ENCODE assay signal across 1 cellular context in the genomic region with DNA sequence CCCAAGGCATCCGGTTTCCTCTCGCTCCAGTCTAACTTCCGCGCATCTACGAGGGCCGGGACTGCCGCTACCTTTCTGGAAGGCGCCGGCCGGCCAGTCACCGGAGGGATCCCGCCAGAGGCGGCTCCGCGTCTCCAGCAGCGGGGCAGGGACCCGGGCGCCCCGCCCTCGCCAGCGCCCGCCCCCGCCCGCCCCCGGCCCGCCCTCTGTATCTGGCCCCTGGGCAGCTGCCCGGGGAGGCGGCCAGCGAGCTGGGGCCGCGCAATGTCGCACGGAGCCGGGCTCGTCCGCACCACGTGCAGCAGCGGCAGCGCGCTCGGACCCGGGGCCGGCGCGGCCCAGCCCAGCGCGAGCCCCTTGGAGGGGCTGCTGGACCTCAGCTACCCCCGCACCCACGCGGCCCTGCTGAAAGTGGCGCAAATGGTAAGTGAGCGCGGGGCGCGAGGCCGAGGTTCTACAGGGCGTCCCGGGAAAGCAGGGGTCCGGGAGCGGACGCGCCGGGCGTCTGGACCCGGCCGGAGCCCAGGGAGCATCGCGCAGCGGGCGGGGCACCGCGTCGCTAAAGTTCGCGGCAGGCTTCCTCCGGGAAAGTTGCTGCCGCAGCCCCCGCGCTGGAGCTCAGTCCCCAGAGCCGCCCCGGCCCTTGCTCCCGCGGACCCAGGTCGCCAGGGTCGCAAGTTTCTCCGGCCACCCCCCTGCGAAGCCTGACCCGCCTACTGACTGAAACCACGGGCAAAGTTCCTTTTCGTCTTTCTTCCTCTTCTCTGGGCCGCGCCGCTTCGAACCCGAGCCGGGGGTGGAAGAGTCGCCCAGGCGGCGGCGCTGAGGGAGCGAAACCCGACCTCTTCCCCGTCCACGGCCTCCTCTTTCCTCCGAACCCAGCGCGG.
TF ChIP-seq lines count a peak whose summit lies in the region.

A gene with protein sequence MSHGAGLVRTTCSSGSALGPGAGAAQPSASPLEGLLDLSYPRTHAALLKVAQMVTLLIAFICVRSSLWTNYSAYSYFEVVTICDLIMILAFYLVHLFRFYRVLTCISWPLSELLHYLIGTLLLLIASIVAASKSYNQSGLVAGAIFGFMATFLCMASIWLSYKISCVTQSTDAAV (plus strand): TSS at position 211 of the 887 bp plus-strand sequence. CDS start 54 bp downstream, at position 265.

TF ChIP-seq in HepG2, 621 proteins besides CTCF, POLR2A, EP300 and RAD21 (continued from another document and continues in another):
- no peak for TF ChIP-seq ZNF296 (CRISPR knock-in tag; conservative IDR thresholded peaks at IDR 0.05)
- no peak for TF ChIP-seq IRF2 (CRISPR knock-in tag; IDR thresholded peaks at IDR 0.05)
- TF ChIP-seq ELF4 (CRISPR knock-in tag; IDR thresholded peaks at IDR 0.05; ENCODE audit: borderline replicate concordance) = 0 out of 2 replicates have a peak, but pooled peaks have one; percentile 37
- TF ChIP-seq, protein P1, sequence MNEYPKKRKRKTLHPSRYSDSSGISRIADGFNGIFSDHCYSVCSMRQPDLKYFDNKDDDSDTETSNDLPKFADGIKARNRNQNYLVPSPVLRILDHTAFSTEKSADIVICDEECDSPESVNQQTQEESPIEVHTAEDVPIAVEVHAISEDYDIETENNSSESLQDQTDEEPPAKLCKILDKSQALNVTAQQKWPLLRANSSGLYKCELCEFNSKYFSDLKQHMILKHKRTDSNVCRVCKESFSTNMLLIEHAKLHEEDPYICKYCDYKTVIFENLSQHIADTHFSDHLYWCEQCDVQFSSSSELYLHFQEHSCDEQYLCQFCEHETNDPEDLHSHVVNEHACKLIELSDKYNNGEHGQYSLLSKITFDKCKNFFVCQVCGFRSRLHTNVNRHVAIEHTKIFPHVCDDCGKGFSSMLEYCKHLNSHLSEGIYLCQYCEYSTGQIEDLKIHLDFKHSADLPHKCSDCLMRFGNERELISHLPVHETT (CRISPR knock-in tag; conservative IDR thresholded peaks at IDR 0.05) = 0 out of 2 replicates have a peak, but pooled peaks have one; percentile 31
- peak; percentile 39 for TF ChIP-seq ZMYM4 (CRISPR knock-in tag; IDR thresholded peaks at IDR 0.05)
- peak; percentile 42; the same call in 1 of the 2 replicates for TF ChIP-seq RNF2 (conservative IDR thresholded peaks at IDR 0.05; ENCODE audit: low read depth)
- TF ChIP-seq ZNF468 (CRISPR knock-in tag; IDR thresholded peaks at IDR 0.05) = 0 out of 2 replicates have a peak, but pooled peaks have one; percentile 30
- no peak for TF ChIP-seq RBM22 (optimal IDR thresholded peaks at IDR 0.05; ENCODE audit: low read length)
- peak; percentile 76 for TF ChIP-seq SAP130 (CRISPR knock-in tag; IDR thresholded peaks at IDR 0.05; ENCODE audit: low read depth)
- 0 out of 2 replicates have a peak, but pooled peaks have one; percentile 29 for TF ChIP-seq ZNF556 (CRISPR knock-in tag; IDR thresholded peaks at IDR 0.05; ENCODE audit: borderline replicate concordance)
- no peak for TF ChIP-seq DNMT3B (CRISPR knock-in tag; conservative IDR thresholded peaks at IDR 0.05)
- TF ChIP-seq ZNF598 (CRISPR knock-in tag; IDR thresholded peaks at IDR 0.05; ENCODE audit: borderline replicate concordance) = peak; percentile 78; the same call in 1 of the 2 replicates
- peak; percentile 5 for TF ChIP-seq TEAD3 (CRISPR knock-in tag; optimal IDR thresholded peaks at IDR 0.05; ENCODE audit: borderline replicate concordance)
- TF ChIP-seq, protein P2, sequence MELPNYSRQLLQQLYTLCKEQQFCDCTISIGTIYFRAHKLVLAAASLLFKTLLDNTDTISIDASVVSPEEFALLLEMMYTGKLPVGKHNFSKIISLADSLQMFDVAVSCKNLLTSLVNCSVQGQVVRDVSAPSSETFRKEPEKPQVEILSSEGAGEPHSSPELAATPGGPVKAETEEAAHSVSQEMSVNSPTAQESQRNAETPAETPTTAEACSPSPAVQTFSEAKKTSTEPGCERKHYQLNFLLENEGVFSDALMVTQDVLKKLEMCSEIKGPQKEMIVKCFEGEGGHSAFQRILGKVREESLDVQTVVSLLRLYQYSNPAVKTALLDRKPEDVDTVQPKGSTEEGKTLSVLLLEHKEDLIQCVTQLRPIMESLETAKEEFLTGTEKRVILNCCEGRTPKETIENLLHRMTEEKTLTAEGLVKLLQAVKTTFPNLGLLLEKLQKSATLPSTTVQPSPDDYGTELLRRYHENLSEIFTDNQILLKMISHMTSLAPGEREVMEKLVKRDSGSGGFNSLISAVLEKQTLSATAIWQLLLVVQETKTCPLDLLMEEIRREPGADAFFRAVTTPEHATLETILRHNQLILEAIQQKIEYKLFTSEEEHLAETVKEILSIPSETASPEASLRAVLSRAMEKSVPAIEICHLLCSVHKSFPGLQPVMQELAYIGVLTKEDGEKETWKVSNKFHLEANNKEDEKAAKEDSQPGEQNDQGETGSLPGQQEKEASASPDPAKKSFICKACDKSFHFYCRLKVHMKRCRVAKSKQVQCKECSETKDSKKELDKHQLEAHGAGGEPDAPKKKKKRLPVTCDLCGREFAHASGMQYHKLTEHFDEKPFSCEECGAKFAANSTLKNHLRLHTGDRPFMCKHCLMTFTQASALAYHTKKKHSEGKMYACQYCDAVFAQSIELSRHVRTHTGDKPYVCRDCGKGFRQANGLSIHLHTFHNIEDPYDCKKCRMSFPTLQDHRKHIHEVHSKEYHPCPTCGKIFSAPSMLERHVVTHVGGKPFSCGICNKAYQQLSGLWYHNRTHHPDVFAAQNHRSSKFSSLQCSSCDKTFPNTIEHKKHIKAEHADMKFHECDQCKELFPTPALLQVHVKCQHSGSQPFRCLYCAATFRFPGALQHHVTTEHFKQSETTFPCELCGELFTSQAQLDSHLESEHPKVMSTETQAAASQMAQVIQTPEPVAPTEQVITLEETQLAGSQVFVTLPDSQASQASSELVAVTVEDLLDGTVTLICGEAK (IDR thresholded peaks at IDR 0.05) = no peak
- TF ChIP-seq, protein P2 (CRISPR knock-in tag; IDR thresholded peaks at IDR 0.05) = peak; percentile 31; the same call in 1 of the 2 replicates
- peak; percentile 62 for TF ChIP-seq TBX2 (CRISPR knock-in tag; IDR thresholded peaks at IDR 0.05; ENCODE audit: borderline replicate concordance)
- TF ChIP-seq MXD4 (CRISPR knock-in tag; IDR thresholded peaks at IDR 0.05) = peak; percentile 65; the same call in 1 of the 2 replicates
- TF ChIP-seq, protein P3, sequence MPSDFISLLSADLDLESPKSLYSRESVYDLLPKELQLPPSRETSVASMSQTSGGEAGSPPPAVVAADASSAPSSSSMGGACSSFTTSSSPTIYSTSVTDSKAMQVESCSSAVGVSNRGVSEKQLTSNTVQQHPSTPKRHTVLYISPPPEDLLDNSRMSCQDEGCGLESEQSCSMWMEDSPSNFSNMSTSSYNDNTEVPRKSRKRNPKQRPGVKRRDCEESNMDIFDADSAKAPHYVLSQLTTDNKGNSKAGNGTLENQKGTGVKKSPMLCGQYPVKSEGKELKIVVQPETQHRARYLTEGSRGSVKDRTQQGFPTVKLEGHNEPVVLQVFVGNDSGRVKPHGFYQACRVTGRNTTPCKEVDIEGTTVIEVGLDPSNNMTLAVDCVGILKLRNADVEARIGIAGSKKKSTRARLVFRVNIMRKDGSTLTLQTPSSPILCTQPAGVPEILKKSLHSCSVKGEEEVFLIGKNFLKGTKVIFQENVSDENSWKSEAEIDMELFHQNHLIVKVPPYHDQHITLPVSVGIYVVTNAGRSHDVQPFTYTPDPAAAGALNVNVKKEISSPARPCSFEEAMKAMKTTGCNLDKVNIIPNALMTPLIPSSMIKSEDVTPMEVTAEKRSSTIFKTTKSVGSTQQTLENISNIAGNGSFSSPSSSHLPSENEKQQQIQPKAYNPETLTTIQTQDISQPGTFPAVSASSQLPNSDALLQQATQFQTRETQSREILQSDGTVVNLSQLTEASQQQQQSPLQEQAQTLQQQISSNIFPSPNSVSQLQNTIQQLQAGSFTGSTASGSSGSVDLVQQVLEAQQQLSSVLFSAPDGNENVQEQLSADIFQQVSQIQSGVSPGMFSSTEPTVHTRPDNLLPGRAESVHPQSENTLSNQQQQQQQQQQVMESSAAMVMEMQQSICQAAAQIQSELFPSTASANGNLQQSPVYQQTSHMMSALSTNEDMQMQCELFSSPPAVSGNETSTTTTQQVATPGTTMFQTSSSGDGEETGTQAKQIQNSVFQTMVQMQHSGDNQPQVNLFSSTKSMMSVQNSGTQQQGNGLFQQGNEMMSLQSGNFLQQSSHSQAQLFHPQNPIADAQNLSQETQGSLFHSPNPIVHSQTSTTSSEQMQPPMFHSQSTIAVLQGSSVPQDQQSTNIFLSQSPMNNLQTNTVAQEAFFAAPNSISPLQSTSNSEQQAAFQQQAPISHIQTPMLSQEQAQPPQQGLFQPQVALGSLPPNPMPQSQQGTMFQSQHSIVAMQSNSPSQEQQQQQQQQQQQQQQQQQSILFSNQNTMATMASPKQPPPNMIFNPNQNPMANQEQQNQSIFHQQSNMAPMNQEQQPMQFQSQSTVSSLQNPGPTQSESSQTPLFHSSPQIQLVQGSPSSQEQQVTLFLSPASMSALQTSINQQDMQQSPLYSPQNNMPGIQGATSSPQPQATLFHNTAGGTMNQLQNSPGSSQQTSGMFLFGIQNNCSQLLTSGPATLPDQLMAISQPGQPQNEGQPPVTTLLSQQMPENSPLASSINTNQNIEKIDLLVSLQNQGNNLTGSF (CRISPR knock-in tag; IDR thresholded peaks at IDR 0.05) = peak; percentile 49; the same call in 1 of the 2 replicates
- TF ChIP-seq JARID2 (CRISPR knock-in tag; IDR thresholded peaks at IDR 0.05; ENCODE audit: insufficient replicate concordance) = no peak
- TF ChIP-seq ISL2 (CRISPR knock-in tag; IDR thresholded peaks at IDR 0.05) = no peak
- TF ChIP-seq MEIS1 (CRISPR knock-in tag; IDR thresholded peaks at IDR 0.05; ENCODE audit: borderline replicate concordance) = no peak
- TF ChIP-seq NCOA1 (CRISPR knock-in tag; IDR thresholded peaks at IDR 0.05) = 0 out of 2 replicates have a peak, but pooled peaks have one; percentile 55
- 0 out of 2 replicates have a peak, but pooled peaks have one; percentile 24 for TF ChIP-seq SNAI1 (CRISPR knock-in tag; IDR thresholded peaks at IDR 0.05; ENCODE audit: borderline replicate concordance)
- peak; percentile 7; the same call in 1 of the 2 replicates for TF ChIP-seq KDM2A (CRISPR knock-in tag; IDR thresholded peaks at IDR 0.05; ENCODE audit: borderline replicate concordance, low read depth)
- peak; percentile 43 for TF ChIP-seq HOXA3 (CRISPR knock-in tag; IDR thresholded peaks at IDR 0.05)
- peak; percentile 13; the same call in 1 of the 2 replicates for TF ChIP-seq NFKB2 (CRISPR knock-in tag; IDR thresholded peaks at IDR 0.05; ENCODE audit: borderline replicate concordance)
- TF ChIP-seq ZNF451 (CRISPR knock-in tag; IDR thresholded peaks at IDR 0.05) = peak; percentile 50; the same call in 1 of the 2 replicates
- TF ChIP-seq, protein P4, sequence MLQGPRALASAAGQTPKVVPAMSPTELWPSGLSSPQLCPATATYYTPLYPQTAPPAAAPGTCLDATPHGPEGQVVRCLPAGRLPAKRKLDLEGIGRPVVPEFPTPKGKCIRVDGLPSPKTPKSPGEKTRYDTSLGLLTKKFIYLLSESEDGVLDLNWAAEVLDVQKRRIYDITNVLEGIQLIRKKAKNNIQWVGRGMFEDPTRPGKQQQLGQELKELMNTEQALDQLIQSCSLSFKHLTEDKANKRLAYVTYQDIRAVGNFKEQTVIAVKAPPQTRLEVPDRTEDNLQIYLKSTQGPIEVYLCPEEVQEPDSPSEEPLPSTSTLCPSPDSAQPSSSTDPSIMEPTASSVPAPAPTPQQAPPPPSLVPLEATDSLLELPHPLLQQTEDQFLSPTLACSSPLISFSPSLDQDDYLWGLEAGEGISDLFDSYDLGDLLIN (CRISPR knock-in tag; IDR thresholded peaks at IDR 0.05; ENCODE audit: borderline replicate concordance) = no peak
- TF ChIP-seq, protein P5, sequence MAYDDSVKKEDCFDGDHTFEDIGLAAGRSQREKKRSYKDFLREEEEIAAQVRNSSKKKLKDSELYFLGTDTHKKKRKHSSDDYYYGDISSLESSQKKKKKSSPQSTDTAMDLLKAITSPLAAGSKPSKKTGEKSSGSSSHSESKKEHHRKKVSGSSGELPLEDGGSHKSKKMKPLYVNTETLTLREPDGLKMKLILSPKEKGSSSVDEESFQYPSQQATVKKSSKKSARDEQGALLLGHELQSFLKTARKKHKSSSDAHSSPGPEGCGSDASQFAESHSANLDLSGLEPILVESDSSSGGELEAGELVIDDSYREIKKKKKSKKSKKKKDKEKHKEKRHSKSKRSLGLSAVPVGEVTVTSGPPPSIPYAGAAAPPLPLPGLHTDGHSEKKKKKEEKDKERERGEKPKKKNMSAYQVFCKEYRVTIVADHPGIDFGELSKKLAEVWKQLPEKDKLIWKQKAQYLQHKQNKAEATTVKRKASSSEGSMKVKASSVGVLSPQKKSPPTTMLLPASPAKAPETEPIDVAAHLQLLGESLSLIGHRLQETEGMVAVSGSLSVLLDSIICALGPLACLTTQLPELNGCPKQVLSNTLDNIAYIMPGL (CRISPR knock-in tag; IDR thresholded peaks at IDR 0.05; ENCODE audit: borderline replicate concordance in 1 of 2, low read depth in 1 of 2) = peak; percentile 52 to 84; a peak in 3 of 4 replicates
- no peak for TF ChIP-seq SRF (IDR thresholded peaks at IDR 0.05; ENCODE audit: low read depth, low read length)
- TF ChIP-seq, protein P6, sequence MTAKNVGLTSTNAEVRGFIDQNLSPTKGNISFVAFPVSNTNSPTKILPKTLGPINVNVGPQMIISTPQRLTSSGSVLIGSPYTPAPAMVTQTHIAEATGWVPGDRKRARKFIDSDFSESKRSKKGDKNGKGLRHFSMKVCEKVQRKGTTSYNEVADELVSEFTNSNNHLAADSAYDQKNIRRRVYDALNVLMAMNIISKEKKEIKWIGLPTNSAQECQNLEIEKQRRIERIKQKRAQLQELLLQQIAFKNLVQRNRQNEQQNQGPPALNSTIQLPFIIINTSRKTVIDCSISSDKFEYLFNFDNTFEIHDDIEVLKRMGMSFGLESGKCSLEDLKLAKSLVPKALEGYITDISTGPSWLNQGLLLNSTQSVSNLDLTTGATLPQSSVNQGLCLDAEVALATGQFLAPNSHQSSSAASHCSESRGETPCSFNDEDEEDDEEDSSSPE (CRISPR knock-in tag; IDR thresholded peaks at IDR 0.05) = peak; percentile 46
- TF ChIP-seq ZFX (CRISPR knock-in tag; IDR thresholded peaks at IDR 0.05; ENCODE audit: low read depth) = peak; percentile 76
